8 cellular contexts compared by ENCODE assay signal in genomic region chr6:28105286-28105685, GRCh38. TPM values are rescaled to one million over a fixed set of nuclear protein-coding genes. Genes with fewer than 3 reads are reported as not detected.
DNase-seq lines count a peak whose midpoint lies in the region; ATAC-seq and TF ChIP-seq lines count a peak whose summit lies in the region.

No MANE protein-coding gene starts in this region.

- peaks cover 20% of the 10 kb centered on the region for H3K27me3 Mint-ChIP-seq in central memory CD8-positive, alpha-beta T cell

- peak; percentile 37 for ATAC-seq in GM19438 (IDR thresholded peaks at IDR 0.05; ENCODE audit: low read depth, unreplicated experiment)
- no peak for ATAC-seq in central memory CD8-positive, alpha-beta T cell (replicated peaks; ENCODE audit: extremely low read depth, poor library complexity, severe bottlenecking)
- no peak for ATAC-seq in lung (ENCODE audit: insufficient read depth, low FRiP score)

- no peaks in the 10 kb centered on the region for H3K9me3 ChIP-seq in BE2C
- H3K9me3 ChIP-seq in lung (ENCODE audit: control insufficient read depth in 2 of 2, insufficient read depth in 1 of 2, low read length in 1 of 2): peaks cover 0 to 2% of the 10 kb centered on the region in 2 donors

- WGBS in lung, 2 donors: 25 to 39% methylated on average over 4 of the region's 4 CpGs

- H3K27ac ChIP-seq in lung (ENCODE audit: low read depth in 1 of 2, low read length in 1 of 2): no peak overlapping the region

- no peaks in the 10 kb centered on the region for H3K36me3 ChIP-seq in BE2C
- H3K36me3 ChIP-seq in lung (ENCODE audit: control insufficient read depth in 2 of 2, insufficient read depth in 2 of 2, low read length in 2 of 2): no peaks in the 10 kb centered on the region

- no peak for TF ChIP-seq CTCF in BE2C (IDR thresholded peaks at IDR 0.05; ENCODE audit: low read depth, low read length)
- no peak for TF ChIP-seq CTCF in lung (IDR thresholded peaks at IDR 0.05; ENCODE audit: control extremely low read depth, extremely low read depth)

- DNase-seq in BE2C: no peak
- peak; percentile 39 for DNase-seq in NOMO-1 treated with dmso at 0.1 percent for 144 hours (lab: John Stamatoyannopoulos, UW; ENCODE audit: unreplicated experiment)
- no peak for DNase-seq in central memory CD8-positive, alpha-beta T cell (ENCODE audit: low spot score in 2 of 2)
- no peak for DNase-seq in lung (ENCODE audit: low spot score)
- DNase-seq in NCI-H1930 (lab: John Stamatoyannopoulos, UW): no peak
- DNase-seq in superior temporal gyrus (ENCODE audit: extremely low spot score): no peak
- no peak for DNase-seq in UCSD-AML1 (lab: John Stamatoyannopoulos, UW; ENCODE audit: unreplicated experiment)

- H3K4me3 ChIP-seq in BE2C (ENCODE audit: low read depth, low read length): peak overlapping the region; percentile 68
- H3K4me3 ChIP-seq in lung: peak overlapping the region; percentile 78

- H3K27me3 ChIP-seq in BE2C (no peaks in the 10 kb centered on the region), lung (ENCODE audit: control insufficient read depth, insufficient read depth) (no peaks in the 10 kb centered on the region)

- H3K9me3 Mint-ChIP-seq in central memory CD8-positive, alpha-beta T cell: no peaks in the 10 kb centered on the region

- peak overlapping the region; percentile 93 for H3K27ac Mint-ChIP-seq in central memory CD8-positive, alpha-beta T cell (ENCODE audit: low read depth)

- peak overlapping the region; percentile 87 for H3K4me3 Mint-ChIP-seq in central memory CD8-positive, alpha-beta T cell

- H3K4me1 Mint-ChIP-seq in central memory CD8-positive, alpha-beta T cell: peaks cover 11% of the 10 kb centered on the region

- H3K4me1 ChIP-seq in BE2C (no peaks in the 10 kb centered on the region), lung (ENCODE audit: control insufficient read depth in 2 of 2, insufficient read depth in 2 of 2, low read length in 2 of 2) (peaks cover 0 to 2% of the 10 kb centered on the region in 2 donors)

- peaks cover 5% of the 10 kb centered on the region for H3K36me3 Mint-ChIP-seq in central memory CD8-positive, alpha-beta T cell (ENCODE audit: insufficient read depth)

RNA-seq across cellular contexts. Expression of gene ZSCAN16, which starts 19.1 kb away (rescaled TPM):
- 5.3 TPM for polyA plus RNA-seq in BE2C (2012; ENCODE audit: insufficient read depth, insufficient read length, low read depth)
- 1 to 10 TPM; 5.0 to 7.1 TPM for total RNA-seq in lung
- polyA plus RNA-seq in lung: 10 to 100 TPM in 1 of 2 donors, 1 to 10 TPM in 1; 4.5 to 10.2 TPM

RNA-seq across cellular contexts. Expression of gene ZNF165, which starts 24.9 kb away (rescaled TPM):
- 1.4 TPM for polyA plus RNA-seq in BE2C (2012; ENCODE audit: insufficient read depth, insufficient read length, low read depth)
- total RNA-seq in lung: 1 to 10 TPM; 2.6 to 4.0 TPM
- polyA plus RNA-seq in lung: 1 to 10 TPM; 2.1 to 5.2 TPM

RNA-seq across cellular contexts. Expression of gene ZKSCAN8, which starts 36.4 kb away (rescaled TPM):
- polyA plus RNA-seq in BE2C (2012; ENCODE audit: insufficient read depth, insufficient read length, low read depth): 18.9 TPM
- 10 to 100 TPM; 13.6 to 40.5 TPM for total RNA-seq in lung
- 1 to 10 TPM; 3.8 to 3.9 TPM for polyA plus RNA-seq in lung
